13 cellular contexts compared by ENCODE assay signal in genomic region chr6:75418233-75418632, GRCh38.
DNase-seq lines count a peak whose midpoint lies in the region; ATAC-seq and TF ChIP-seq lines count a peak whose summit lies in the region.
"Had no signal": no experiment of that assay in that cellular context is flagged by ENCODE, and none has a peak within 500 bp of the region (broad histone marks: within the 10 kb centered on the region; RNA-seq: fewer than 3 reads in every experiment).

No MANE protein-coding gene starts in this region.

- no peaks in the 10 kb centered on the region for H3K36me3 Mint-ChIP-seq in natural killer cell
- H3K36me3 Mint-ChIP-seq: activated naive CD8-positive, alpha-beta T cell had no signal

- no peak overlapping the region for H3K4me3 Mint-ChIP-seq in natural killer cell
- H3K4me3 Mint-ChIP-seq: activated naive CD8-positive, alpha-beta T cell had no signal

- TF ChIP-seq CTCF in foreskin keratinocyte (conservative IDR thresholded peaks at IDR 0.05) (no peak), natural killer cell (IDR thresholded peaks at IDR 0.05) (no peak)

- H3K27ac Mint-ChIP-seq in natural killer cell: no peak overlapping the region
- H3K27ac Mint-ChIP-seq: activated naive CD8-positive, alpha-beta T cell had no signal

- H3K27me3 Mint-ChIP-seq in natural killer cell (ENCODE audit: low read depth in 2 of 2): peaks cover 3 to 9% of the 10 kb centered on the region in 2 donors

- intact Hi-C loops in natural killer cell (cut with micrococcal nuclease): no loop called here

- H3K4me1 ChIP-seq in foreskin keratinocyte: peaks cover 7% of the 10 kb centered on the region

- no peak overlapping the region for H3K27ac ChIP-seq in foreskin keratinocyte
- H3K27ac ChIP-seq: parathyroid adenoma had no signal

- H3K27me3 ChIP-seq in foreskin keratinocyte: no peaks in the 10 kb centered on the region

- H3K4me1 Mint-ChIP-seq in natural killer cell: no peaks in the 10 kb centered on the region

- H3K9me3 Mint-ChIP-seq in natural killer cell: peaks cover 0 to 3% of the 10 kb centered on the region in 2 donors

- DNase-seq in ELR (ENCODE audit: low read depth): peak; percentile 72
- DNase-seq in NCI-H1105 (lab: John Stamatoyannopoulos, UW): peak; percentile 35
- peak; percentile 75 to 90 for DNase-seq in foreskin keratinocyte
- no peak for DNase-seq in natural killer cell
- DNase-seq in NCI-H524 (lab: John Stamatoyannopoulos, UW): no peak
- no peak for DNase-seq in mesenteric fat pad (ENCODE audit: low spot score)
- no peak for DNase-seq in activated CD4-positive, alpha-beta T cell treated with anti-CD3 and anti-CD28 coated beads for 48 hours
- DNase-seq: DMS79 treated with DMSO at 0.1 percent for 48 hours, NCI-H1694, T1000 had no signal

- peak; percentile 98 for ATAC-seq in GM21737 (IDR thresholded peaks at IDR 0.05; ENCODE audit: unreplicated experiment)
- peak; percentile 84 for ATAC-seq in foreskin keratinocyte
- ATAC-seq in natural killer cell: no peak

Comparison
In these comparisons a context has a peak if more than half of its experiments do, and no peak if none do; other contexts are left out.
1. DNase-seq: peak in ELR (single experiment), NCI-H1105 (single experiment) and foreskin keratinocyte (2 of 2); none in natural killer cell (single experiment), NCI-H524 (0 of 2), mesenteric fat pad (single experiment) and activated CD4-positive, alpha-beta T cell treated with anti-CD3 and anti-CD28 coated beads for 48 hours (single experiment).
2. ATAC-seq: peak in GM21737 (single experiment) and foreskin keratinocyte (single experiment); none in natural killer cell (0 of 3).